ENCODE assay signal across 18 cellular contexts in the genomic region with DNA sequence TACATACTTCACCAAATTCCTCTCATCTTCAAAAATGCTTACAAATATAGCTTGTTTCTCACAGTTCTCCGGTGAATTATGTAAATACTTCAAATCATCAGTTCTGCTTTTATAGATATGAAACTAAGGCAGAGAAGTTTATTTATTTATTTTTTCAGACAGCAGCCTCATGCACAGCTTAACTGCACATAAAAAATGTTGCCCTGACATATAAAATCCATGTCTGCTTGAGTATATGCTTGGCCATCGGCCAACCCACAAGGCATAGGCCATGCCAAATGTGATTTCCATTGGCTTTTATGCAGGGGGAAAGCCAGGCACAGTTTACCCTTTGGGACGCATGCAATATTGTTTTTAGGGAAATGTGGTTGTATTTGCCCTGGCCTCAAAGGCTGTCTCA. TPM values are rescaled to one million over a fixed set of nuclear protein-coding genes. Genes with fewer than 3 reads are reported as not detected.
DNase-seq lines count a peak whose midpoint lies in the region; ATAC-seq and TF ChIP-seq lines count a peak whose summit lies in the region.
"Had no signal": no experiment of that assay in that cellular context is flagged by ENCODE, and none has a peak within 500 bp of the region (broad histone marks: within the 10 kb centered on the region; RNA-seq: fewer than 3 reads in every experiment).

No MANE protein-coding gene starts in this region.

- intact Hi-C loops in mucosa of descending colon (cut with DNase I, micrococcal nuclease) = no loop called here

- H3K4me1 Mint-ChIP-seq in neural progenitor cell = peaks cover 11% of the 10 kb centered on the region

- H3K27me3 Mint-ChIP-seq in neural progenitor cell (ENCODE audit: insufficient read depth, low read depth) = peaks cover 4% of the 10 kb centered on the region

- no peak overlapping the region for H3K4me2 ChIP-seq in neural progenitor cell

- ATAC-seq in mucosa of descending colon (peak; percentile 30), HG03520 (IDR thresholded peaks at IDR 0.05; ENCODE audit: unreplicated experiment) (no peak), GM19452 (IDR thresholded peaks at IDR 0.05; ENCODE audit: unreplicated experiment) (no peak)
- ATAC-seq: esophagus mucosa, left lung, natural killer cell, Panc1 had no signal

- no peak overlapping the region for H3K9ac ChIP-seq in neural progenitor cell

- H3K79me2 ChIP-seq in neural progenitor cell (ENCODE audit: low read depth) = no peaks in the 10 kb centered on the region

- TF ChIP-seq CTCF in mucosa of descending colon (IDR thresholded peaks at IDR 0.05) = no peak
- no peak for TF ChIP-seq CTCF in neural progenitor cell (IDR thresholded peaks at IDR 0.05)

- no peak overlapping the region for H3K27ac Mint-ChIP-seq in neural progenitor cell
- H3K27ac Mint-ChIP-seq: natural killer cell; T-helper 1 cell treated with Interleukin-12 subunit alpha and Interleukin-12 subunit beta and Interleukin-4 antibody, amounts not matched to agents 30 μg/mL and 1 μg/mL, for 36 hours had no signal

- H4K20me1 ChIP-seq in neural progenitor cell (ENCODE audit: low read depth) = no peaks in the 10 kb centered on the region

- H3K36me3 ChIP-seq in mucosa of descending colon (ENCODE audit: low read depth) (no peaks in the 10 kb centered on the region), neural progenitor cell (no peaks in the 10 kb centered on the region)
- H3K36me3 ChIP-seq: left lung, tibial nerve had no signal

- no peak overlapping the region for H3K27ac ChIP-seq in neural progenitor cell
- H3K27ac ChIP-seq: C4-2B, left lung, tibial nerve had no signal

- H3K4me3 Mint-ChIP-seq in neural progenitor cell = no peak overlapping the region
- H3K4me3 Mint-ChIP-seq: natural killer cell; T-helper 1 cell treated with Interleukin-12 subunit alpha and Interleukin-12 subunit beta and Interleukin-4 antibody, amounts not matched to agents 30 μg/mL and 1 μg/mL, for 36 hours had no signal

- H3K36me3 Mint-ChIP-seq in neural progenitor cell = no peaks in the 10 kb centered on the region
- H3K36me3 Mint-ChIP-seq: natural killer cell had no signal

- peak; percentile 5 for DNase-seq in ELR (ENCODE audit: low read depth)
- DNase-seq in M059J (ENCODE audit: low read depth) = peak; percentile 39
- DNase-seq in astrocyte of the hippocampus (ENCODE audit: low read depth, low spot score) = peak; percentile 63
- DNase-seq in mucosa of descending colon = no peak
- no peak for DNase-seq in neural progenitor cell (ENCODE audit: low spot score)
- DNase-seq: activated CD4-positive, alpha-beta T cell treated with anti-CD3 and anti-CD28 coated beads for 48 hours; cortex of kidney; left lung; natural killer cell; NCI-H510A; stimulated activated CD4-positive, alpha-beta T cell treated with anti-CD3 and anti-CD28 coated beads, Interleukin-2, amount 100 ng/mL, for 24 hours had no signal

- H3K9me3 Mint-ChIP-seq in neural progenitor cell = no peaks in the 10 kb centered on the region
- H3K9me3 Mint-ChIP-seq: natural killer cell; T-helper 1 cell treated with Interleukin-12 subunit alpha and Interleukin-12 subunit beta and Interleukin-4 antibody, amounts not matched to agents 30 μg/mL and 1 μg/mL, for 36 hours had no signal

- H3K9me3 ChIP-seq in mucosa of descending colon (no peaks in the 10 kb centered on the region), neural progenitor cell (ENCODE audit: low read depth) (no peaks in the 10 kb centered on the region)
- H3K9me3 ChIP-seq: left lung, tibial nerve had no signal

- no peak overlapping the region for H2AFZ ChIP-seq in neural progenitor cell (replicated peaks)

- no peak overlapping the region for H3K4me3 ChIP-seq in mucosa of descending colon
- no peak overlapping the region for H3K4me3 ChIP-seq in neural progenitor cell
- H3K4me3 ChIP-seq: left lung, tibial nerve had no signal

- H3F3A ChIP-seq in neural progenitor cell (ENCODE audit: low read depth) = peaks cover 9% of the 10 kb centered on the region

- no peaks in the 10 kb centered on the region for H3K27me3 ChIP-seq in neural progenitor cell
- H3K27me3 ChIP-seq: left lung, tibial nerve had no signal

- H3K4me1 ChIP-seq in mucosa of descending colon (ENCODE audit: low read depth) (no peaks in the 10 kb centered on the region), neural progenitor cell (peaks cover 22% of the 10 kb centered on the region)

RNA-seq across cellular contexts. Expression of gene PHACTR2, which starts 57.3 kb away (rescaled TPM):
- 21.3 and 32.0 TPM in 2 replicates for total RNA-seq in M059J (2014; rRNA removed; shearing (Covaris generic))
- total RNA-seq in mucosa of descending colon (10 to 100 TPM; 49.5 to 70.8 (median 53.4) TPM), neural progenitor cell (ENCODE audit: low replicate concordance) (36.0 and 45.4 TPM in 2 replicates)

Comparison
In these comparisons a context has a peak if more than half of its experiments do, and no peak if none do; other contexts are left out.
1. DNase-seq: peak in ELR (single experiment), M059J (single experiment) and astrocyte of the hippocampus (single experiment); none in mucosa of descending colon (0 of 3) and neural progenitor cell (single experiment).